Comparison of ENCODE assay signal across 10 cellular contexts in the genomic region with DNA sequence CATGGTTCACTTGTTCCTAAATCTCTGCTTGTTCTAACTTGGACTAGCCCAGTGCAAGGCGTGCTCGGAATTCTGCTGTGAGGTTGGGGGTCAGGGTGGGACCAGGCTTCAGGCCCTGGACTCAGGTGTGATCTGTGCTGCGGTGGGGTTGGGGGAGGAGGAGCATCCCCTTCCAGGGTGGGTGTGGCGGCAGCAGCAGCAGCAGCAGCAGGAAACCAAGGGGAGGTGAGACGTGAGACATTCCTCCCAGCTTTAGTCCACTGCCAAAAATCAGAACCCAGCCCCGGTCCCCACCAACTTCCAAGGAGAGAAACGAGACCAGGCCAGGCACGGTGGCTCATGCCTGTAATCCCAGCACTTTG. TPM values are rescaled to one million over a fixed set of nuclear protein-coding genes. Genes with fewer than 3 reads are reported as not detected.
DNase-seq lines count a peak whose midpoint lies in the region; ATAC-seq and TF ChIP-seq lines count a peak whose summit lies in the region.
"Had no signal": no experiment of that assay in that cellular context is flagged by ENCODE, and none has a peak within 500 bp of the region (broad histone marks: within the 10 kb centered on the region; RNA-seq: fewer than 3 reads in every experiment).

No MANE protein-coding gene starts in this region.

- no peaks in the 10 kb centered on the region for H3K27me3 Mint-ChIP-seq in nephron progenitor cell (ENCODE audit: low read depth, poor library complexity)

- DNase-seq in NT2/D1 (ENCODE audit: low read depth, low spot score) (no peak), epithelial cell of esophagus (ENCODE audit: low read depth) (peak; percentile 52), nephron progenitor cell (peak; percentile 22), upper lobe of right lung (no peak), SW 1271 (lab: John Stamatoyannopoulos, UW) (no peak), NCI-H2081 treated with DMSO at 0.1 percent for 48 hours (lab: John Stamatoyannopoulos, UW) (no peak)
- no peak for DNase-seq in activated CD8-positive, alpha-beta memory T cell treated with anti-CD3 and anti-CD28 coated beads for 24 hours
- DNase-seq: activated naive CD4-positive, alpha-beta T cell treated with anti-CD3 and anti-CD28 coated beads, Interleukin-2, amount 50 U/mL, for 16 hours had no signal

- TF ChIP-seq CTCF in epithelial cell of esophagus (IDR thresholded peaks at IDR 0.05; ENCODE audit: insufficient read depth, low read depth, low read length, missing control alignments) (no peak), nephron progenitor cell (IDR thresholded peaks at IDR 0.05) (no peak), upper lobe of right lung (IDR thresholded peaks at IDR 0.05) (no peak)

- peak overlapping the region; percentile 63 for H3K4me3 Mint-ChIP-seq in nephron progenitor cell

- H3K27me3 ChIP-seq in NT2/D1 (ENCODE audit: insufficient read depth, insufficient read length) (no peaks in the 10 kb centered on the region), upper lobe of right lung (no peaks in the 10 kb centered on the region)

- ATAC-seq in upper lobe of right lung: no peak
- no peak for ATAC-seq in GM19035 (IDR thresholded peaks at IDR 0.05; ENCODE audit: unreplicated experiment)

- H3K36me3 ChIP-seq in NT2/D1 (ENCODE audit: insufficient read depth, insufficient read length, low read length) (no peaks in the 10 kb centered on the region), upper lobe of right lung (peaks cover 20% of the 10 kb centered on the region)

- no peaks in the 10 kb centered on the region for H3K36me3 Mint-ChIP-seq in nephron progenitor cell (ENCODE audit: low read depth)

- intact Hi-C loops in upper lobe of right lung (cut with DNase I): no loop called here

- H3K4me1 Mint-ChIP-seq in nephron progenitor cell: peaks cover 43% of the 10 kb centered on the region

- H3K9me3 Mint-ChIP-seq in nephron progenitor cell: no peaks in the 10 kb centered on the region

- H3K9me3 ChIP-seq in NT2/D1 (ENCODE audit: insufficient read depth, low read length) (no peaks in the 10 kb centered on the region), upper lobe of right lung (no peaks in the 10 kb centered on the region)

- peaks cover 9% of the 10 kb centered on the region for H3K4me1 ChIP-seq in NT2/D1 (ENCODE audit: insufficient read depth, insufficient read length)
- peaks cover 45% of the 10 kb centered on the region for H3K4me1 ChIP-seq in upper lobe of right lung

- H3K4me3 ChIP-seq in NT2/D1 (ENCODE audit: insufficient read length, low read depth) (no peak overlapping the region), epithelial cell of esophagus (ENCODE audit: low read length) (no peak overlapping the region), upper lobe of right lung (no peak overlapping the region)

- H3K27ac ChIP-seq in upper lobe of right lung: peak overlapping the region; percentile 85

- H3K9ac ChIP-seq in NT2/D1 (ENCODE audit: insufficient read length, low read depth): peak overlapping the region; percentile 50

- peak overlapping the region; percentile 97 for H3K27ac Mint-ChIP-seq in nephron progenitor cell

RNA-seq across cellular contexts. Expression of gene A4GALT, which starts 31.8 kb away (rescaled TPM):
- total RNA-seq in upper lobe of right lung: 25.7 TPM

RNA-seq across cellular contexts. Expression of gene CYB5R3, which starts 39.7 kb away (rescaled TPM):
- 251 TPM for total RNA-seq in upper lobe of right lung

RNA-seq across cellular contexts. Expression of gene ATP5MGL, which starts 48.5 kb away (rescaled TPM):
- 1.0 TPM for total RNA-seq in upper lobe of right lung
- total RNA-seq: LHCN-M2 had no signal

Comparison
In these comparisons a context has a peak if more than half of its experiments do, and no peak if none do; other contexts are left out.
1. DNase-seq: peak in epithelial cell of esophagus (single experiment) and nephron progenitor cell (single experiment); none in NT2/D1 (single experiment), upper lobe of right lung (single experiment), SW 1271 (0 of 2), activated CD8-positive, alpha-beta memory T cell treated with anti-CD3 and anti-CD28 coated beads for 24 hours (single experiment) and NCI-H2081 treated with DMSO at 0.1 percent for 48 hours (single experiment).